In the genomic region with DNA sequence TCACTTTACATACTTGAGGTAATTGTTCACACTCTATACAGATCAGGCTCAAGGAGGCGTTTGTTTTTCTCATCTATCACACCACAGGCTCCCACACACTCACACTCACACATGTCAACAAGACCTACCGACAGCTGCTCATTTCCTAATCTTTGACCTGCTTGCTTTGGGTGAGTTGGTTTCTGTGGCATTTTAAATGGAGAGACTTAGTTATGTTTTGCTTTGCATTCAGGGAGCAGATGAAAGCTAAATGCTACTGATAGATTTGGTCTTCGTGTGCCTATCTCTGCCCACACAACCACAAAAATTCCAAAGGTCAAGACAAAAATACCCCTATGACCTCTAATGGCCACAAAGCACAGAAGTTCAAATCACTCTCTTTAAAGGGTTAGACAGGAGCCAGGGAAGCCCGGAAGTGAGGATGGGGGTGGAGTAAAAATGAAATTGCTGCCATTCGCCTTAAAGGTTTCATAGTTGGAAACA, we compare ENCODE assay signal across 10 cellular contexts.
A peak's percentile ranks its signal among the peaks of the same experiment; 100 is the strongest.
DNase-seq lines count a peak whose midpoint lies in the region; ATAC-seq and TF ChIP-seq lines count a peak whose summit lies in the region.
"Had no signal": no experiment of that assay in that cellular context is flagged by ENCODE, and none has a peak within 500 bp of the region (broad histone marks: within the 10 kb centered on the region; RNA-seq: fewer than 3 reads in every experiment).

No MANE protein-coding gene starts in this region.

- H3K9me3 Mint-ChIP-seq in CD4-positive, alpha-beta T cell = peaks cover 2% of the 10 kb centered on the region
- H3K9me3 Mint-ChIP-seq in activated T-cell treated with anti-CD3 and anti-CD28 coated beads, Interleukin-2, amount 50 U/mL, for 4 hours = no peaks in the 10 kb centered on the region
- H3K9me3 Mint-ChIP-seq in natural killer cell treated with Interleukin-12 subunit alpha and Interleukin-12 subunit beta and Interleukin-15 and Interleukin-18, amount 100 ng/mL, for 72 hours = no peaks in the 10 kb centered on the region

- no peak for TF ChIP-seq CTCF in CD4-positive, alpha-beta T cell (IDR thresholded peaks at IDR 0.05)
- TF ChIP-seq CTCF in dorsolateral prefrontal cortex (IDR thresholded peaks at IDR 0.05 in 54 of 56, conservative IDR thresholded peaks at IDR 0.05 in 2 of 56; ENCODE audit: low read depth in 1 of 56, partially characterized antibody in 56 of 56) = no peak

- no peak for DNase-seq in CD4-positive, alpha-beta T cell
- DNase-seq in activated T-cell treated with anti-CD3 and anti-CD28 coated beads, Interleukin-2, amount 50 U/mL, for 4 hours = no peak
- no peak for DNase-seq in natural killer cell treated with Interleukin-12 subunit alpha and Interleukin-12 subunit beta and Interleukin-15 and Interleukin-18, amount 100 ng/mL, for 72 hours (ENCODE audit: low spot score)
- no peak for DNase-seq in dorsolateral prefrontal cortex
- DNase-seq in left cardiac atrium = no peak
- no peak for DNase-seq in ACHN
- DNase-seq: DMS153 had no signal

- no peak for ATAC-seq in CD4-positive, alpha-beta T cell (ENCODE audit: poor library complexity)
- peak; percentile 67 for ATAC-seq in GM19025 (IDR thresholded peaks at IDR 0.05; ENCODE audit: low read depth, unreplicated experiment)
- peak; percentile 75 for ATAC-seq in HG03025 (IDR thresholded peaks at IDR 0.05; ENCODE audit: low FRiP score, unreplicated experiment)
- peak; percentile 71 to 79 for ATAC-seq in activated T-cell treated with anti-CD3 and anti-CD28 coated beads, Interleukin-2, amount 50 U/mL, for 4 hours
- no peak for ATAC-seq in natural killer cell treated with Interleukin-12 subunit alpha and Interleukin-12 subunit beta and Interleukin-15 and Interleukin-18, amount 100 ng/mL, for 72 hours
- no peak for ATAC-seq in left cardiac atrium
- ATAC-seq: Panc1 had no signal

- in situ Hi-C loops in ACHN (cut with HindIII; ENCODE audit: low pct_ligation_motif_present, low pct_unique_long_range_greater_than_20kb, low sequenced_read_pairs) = no loop called here

- POLR2A ChIA-PET in CD4-positive, alpha-beta T cell (lab: Charles Lee) = no interaction called here

- no peak overlapping the region for H3K4me3 Mint-ChIP-seq in CD4-positive, alpha-beta T cell
- no peak overlapping the region for H3K4me3 Mint-ChIP-seq in activated T-cell treated with anti-CD3 and anti-CD28 coated beads, Interleukin-2, amount 50 U/mL, for 4 hours
- no peak overlapping the region for H3K4me3 Mint-ChIP-seq in natural killer cell treated with Interleukin-12 subunit alpha and Interleukin-12 subunit beta and Interleukin-15 and Interleukin-18, amount 100 ng/mL, for 72 hours

- H3K27ac ChIP-seq in CD4-positive, alpha-beta T cell (ENCODE audit: low read depth, low read length) = no peak overlapping the region
- no peak overlapping the region for H3K27ac ChIP-seq in dorsolateral prefrontal cortex

- no peaks in the 10 kb centered on the region for H3K9me3 ChIP-seq in CD4-positive, alpha-beta T cell (ENCODE audit: control insufficient read depth, low read length)

- H3K36me3 Mint-ChIP-seq in CD4-positive, alpha-beta T cell (ENCODE audit: low read depth) = no peaks in the 10 kb centered on the region
- no peaks in the 10 kb centered on the region for H3K36me3 Mint-ChIP-seq in activated T-cell treated with anti-CD3 and anti-CD28 coated beads, Interleukin-2, amount 50 U/mL, for 4 hours (ENCODE audit: insufficient read depth)
- no peaks in the 10 kb centered on the region for H3K36me3 Mint-ChIP-seq in natural killer cell treated with Interleukin-12 subunit alpha and Interleukin-12 subunit beta and Interleukin-15 and Interleukin-18, amount 100 ng/mL, for 72 hours

- peak overlapping the region; percentile 24 for H3K27ac Mint-ChIP-seq in CD4-positive, alpha-beta T cell
- no peak overlapping the region for H3K27ac Mint-ChIP-seq in natural killer cell treated with Interleukin-12 subunit alpha and Interleukin-12 subunit beta and Interleukin-15 and Interleukin-18, amount 100 ng/mL, for 72 hours

- intact Hi-C loops in CD4-positive, alpha-beta T cell (cut with DNase I, micrococcal nuclease) = no loop called here
- intact Hi-C loops in dorsolateral prefrontal cortex (cut with DNase I) (no loop called here), left cardiac atrium (cut with DNase I) (no loop called here)

- no peaks in the 10 kb centered on the region for H3K27me3 Mint-ChIP-seq in CD4-positive, alpha-beta T cell
- H3K27me3 Mint-ChIP-seq in activated T-cell treated with anti-CD3 and anti-CD28 coated beads, Interleukin-2, amount 50 U/mL, for 4 hours (ENCODE audit: low read depth) = peaks cover 8% of the 10 kb centered on the region
- peaks cover 0 to 2% of the 10 kb centered on the region in 2 donors for H3K27me3 Mint-ChIP-seq in natural killer cell treated with Interleukin-12 subunit alpha and Interleukin-12 subunit beta and Interleukin-15 and Interleukin-18, amount 100 ng/mL, for 72 hours

- CTCF ChIA-PET in CD4-positive, alpha-beta T cell (lab: Charles Lee) = no interaction called here

- H3K4me3 ChIP-seq in dorsolateral prefrontal cortex = no peak overlapping the region

- peaks cover 14% of the 10 kb centered on the region for H3K4me1 Mint-ChIP-seq in CD4-positive, alpha-beta T cell (ENCODE audit: low read depth)
- H3K4me1 Mint-ChIP-seq in activated T-cell treated with anti-CD3 and anti-CD28 coated beads, Interleukin-2, amount 50 U/mL, for 4 hours (ENCODE audit: low read depth) = peaks cover 13% of the 10 kb centered on the region
- no peaks in the 10 kb centered on the region for H3K4me1 Mint-ChIP-seq in natural killer cell treated with Interleukin-12 subunit alpha and Interleukin-12 subunit beta and Interleukin-15 and Interleukin-18, amount 100 ng/mL, for 72 hours (ENCODE audit: low read depth in 2 of 2)

- H3K27me3 ChIP-seq in CD4-positive, alpha-beta T cell (ENCODE audit: control insufficient read depth, insufficient read depth, low read length) = no peaks in the 10 kb centered on the region
- no peaks in the 10 kb centered on the region for H3K27me3 ChIP-seq in dorsolateral prefrontal cortex

Comparison
In these comparisons a context has a peak if more than half of its experiments do, and no peak if none do; other contexts are left out.
1. ATAC-seq: peak in GM19025 (single experiment), HG03025 (single experiment) and activated T-cell treated with anti-CD3 and anti-CD28 coated beads, Interleukin-2, amount 50 U/mL, for 4 hours (2 of 2); none in CD4-positive, alpha-beta T cell (single experiment), natural killer cell treated with Interleukin-12 subunit alpha and Interleukin-12 subunit beta and Interleukin-15 and Interleukin-18, amount 100 ng/mL, for 72 hours (0 of 2) and left cardiac atrium (0 of 2).